7 cellular contexts compared by ENCODE assay signal in the genomic region with DNA sequence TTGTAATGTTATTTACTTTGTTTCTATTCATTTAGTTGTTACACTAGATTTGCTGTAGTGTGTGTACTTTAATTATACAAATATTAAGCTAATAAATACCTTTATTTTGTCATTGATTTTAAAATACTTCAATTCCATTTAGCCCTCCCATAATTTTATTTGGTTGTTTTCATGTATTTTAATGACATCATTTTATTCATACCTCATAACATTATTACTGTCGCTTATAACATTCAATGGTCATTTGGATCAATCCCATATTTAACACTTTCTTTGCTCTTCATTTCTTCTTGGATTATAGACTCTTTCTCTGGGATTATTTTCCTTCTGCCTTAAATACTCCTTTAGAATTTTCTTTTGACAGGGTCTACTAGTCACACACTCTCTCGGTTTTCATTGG.
"Had no signal": no experiment of that assay in that cellular context is flagged by ENCODE, and none has a peak within 500 bp of the region (broad histone marks: within the 10 kb centered on the region; RNA-seq: fewer than 3 reads in every experiment).

No MANE protein-coding gene starts in this region.

- ATAC-seq: GM12878 had no signal

- FAIRE-seq: GM12878, GM12891, GM12892, GM18507, GM19239 had no signal

- DNase-seq: GDM1, GF-D8 had no signal

- H3K4me3 ChIP-seq: GM12878 had no signal
